Comparison of ENCODE assay signal across 1 cellular context in the genomic region with DNA sequence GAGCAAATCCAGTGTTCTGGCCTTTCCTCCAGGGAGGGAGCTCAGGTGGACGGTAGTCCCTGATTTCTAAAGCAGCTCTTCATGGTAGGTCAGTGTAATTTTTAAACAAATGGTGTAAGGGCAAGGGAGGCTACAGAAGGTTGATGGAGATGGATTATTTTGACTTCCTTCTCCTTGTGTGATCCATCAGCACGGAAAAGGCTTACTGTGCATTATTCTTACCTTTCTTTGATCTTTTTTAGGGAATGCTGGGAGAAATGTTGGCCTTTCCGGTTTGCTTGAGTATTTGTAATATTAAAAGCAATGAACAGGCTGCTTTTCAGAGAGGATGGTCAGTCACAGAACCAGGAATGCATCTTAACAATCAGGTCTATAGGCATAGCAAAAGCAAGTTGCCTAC.
TF ChIP-seq lines count a peak whose summit lies in the region.

No MANE protein-coding gene starts in this region.

TF ChIP-seq in HepG2, 621 proteins besides CTCF, POLR2A, EP300 and RAD21 (continued from another document):
- TF ChIP-seq UBTF (CRISPR knock-in tag; IDR thresholded peaks at IDR 0.05) = no peak
- TF ChIP-seq RERE (CRISPR knock-in tag; IDR thresholded peaks at IDR 0.05; ENCODE audit: low read depth) = no peak
- TF ChIP-seq ZNF766 (CRISPR knock-in tag; IDR thresholded peaks at IDR 0.05; ENCODE audit: borderline replicate concordance) = no peak
- no peak for TF ChIP-seq ZBTB38 (CRISPR knock-in tag; IDR thresholded peaks at IDR 0.05)
- TF ChIP-seq MAFK (conservative IDR thresholded peaks at IDR 0.05 in 1 of 2, IDR thresholded peaks at IDR 0.05 in 1 of 2; ENCODE audit: low read length in 2 of 2) = peak; percentile 49 to 69; a peak in 3 of 4 replicates
- TF ChIP-seq MTF1 (CRISPR knock-in tag; IDR thresholded peaks at IDR 0.05) = no peak
- no peak for TF ChIP-seq ZNF614 (CRISPR knock-in tag; IDR thresholded peaks at IDR 0.05; ENCODE audit: borderline replicate concordance)
